Comparison of ENCODE assay signal across 24 cellular contexts in the genomic region with DNA sequence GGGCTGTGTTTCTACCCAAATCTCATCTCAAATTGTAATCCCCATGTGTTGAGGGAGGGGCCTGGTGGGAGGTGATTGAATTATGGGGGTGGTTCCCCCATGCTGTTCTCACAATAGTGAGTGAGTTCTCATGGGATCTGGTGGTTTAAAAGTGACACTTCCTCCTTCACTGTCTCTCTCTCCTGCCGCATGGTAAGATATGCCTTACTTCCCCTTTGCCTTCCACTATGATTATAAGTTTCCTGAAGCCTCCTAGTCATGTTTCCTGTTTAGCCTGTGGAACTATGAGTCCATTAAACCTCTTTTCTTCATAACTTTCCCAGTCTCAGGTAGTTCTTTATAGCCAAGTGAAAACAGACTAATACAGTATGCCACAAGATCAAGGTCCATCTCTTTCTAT.
"Had no signal": no experiment of that assay in that cellular context is flagged by ENCODE, and none has a peak within 500 bp of the region (broad histone marks: within the 10 kb centered on the region; RNA-seq: fewer than 3 reads in every experiment).

No MANE protein-coding gene starts in this region.

- H3K4me1 ChIP-seq: breast epithelium, left ventricle myocardium inferior, right lobe of liver, stomach, suprapubic skin, tibial nerve had no signal

- H3K27ac ChIP-seq: breast epithelium, dorsolateral prefrontal cortex, left ventricle myocardium inferior, neural progenitor cell, right lobe of liver, skin epidermis, stomach, suprapubic skin, tibial nerve had no signal

- ATAC-seq: effector memory CD8-positive, alpha-beta T cell; esophagus mucosa; naive thymus-derived CD8-positive, alpha-beta T cell; right lobe of liver had no signal

- H3K27me3 ChIP-seq: breast epithelium, dorsolateral prefrontal cortex, right lobe of liver, stomach, suprapubic skin, tibial nerve had no signal

- DNase-seq: activated CD4-positive, alpha-beta T cell treated with anti-CD3 and anti-CD28 coated beads for 4 hours; activated CD4-positive, alpha-beta T cell treated with anti-CD3 and anti-CD28 coated beads, Interleukin-2, amount 50 U/mL, for 48 hours; activated CD4-positive, CD25-positive, alpha-beta regulatory T cell; activated naive CD4-positive, alpha-beta T cell treated with anti-CD3 and anti-CD28 coated beads for 36 hours; activated naive CD8-positive, alpha-beta T cell treated with anti-CD3 and anti-CD28 coated beads, Interleukin-2, amount 10 ng/mL, durations not matched to agents 7 days and 5 days; activated T-cell treated with anti-CD3 and anti-CD28 coated beads, Interleukin-2, amount 50 U/mL, for 48 hours; amniotic stem cell; dorsolateral prefrontal cortex; effector memory CD8-positive, alpha-beta T cell; glutamatergic neuron; hypothalamus; left ventricle myocardium inferior; naive thymus-derived CD8-positive, alpha-beta T cell; posterior cingulate gyrus; right lobe of liver; stimulated activated CD4-positive, alpha-beta T cell treated with anti-CD3 and anti-CD28 coated beads, Interleukin-1b, Interleukin-23, amount 100 ng/mL, for 48 hours; stomach had no signal

- H3K4me3 ChIP-seq: breast epithelium, dorsolateral prefrontal cortex, left ventricle myocardium inferior, neural progenitor cell, right lobe of liver, skin epidermis, stomach, suprapubic skin, tibial nerve had no signal

- H3K27ac Mint-ChIP-seq: activated naive CD4-positive, alpha-beta T cell treated with anti-CD3 and anti-CD28 coated beads for 36 hours; activated naive CD8-positive, alpha-beta T cell treated with anti-CD3 and anti-CD28 coated beads, Interleukin-2, amount 10 ng/mL, durations not matched to agents 7 days and 5 days; effector memory CD8-positive, alpha-beta T cell; naive thymus-derived CD8-positive, alpha-beta T cell; neural progenitor cell had no signal

- H3K9me3 ChIP-seq: suprapubic skin had no signal

- H3K4me1 Mint-ChIP-seq: activated naive CD8-positive, alpha-beta T cell treated with anti-CD3 and anti-CD28 coated beads, Interleukin-2, amount 10 ng/mL, durations not matched to agents 7 days and 5 days; central memory CD8-positive, alpha-beta T cell; naive thymus-derived CD8-positive, alpha-beta T cell had no signal

- H3K36me3 ChIP-seq: breast epithelium, left ventricle myocardium inferior, neural progenitor cell, right lobe of liver, stomach, suprapubic skin, tibial nerve had no signal

- H3K4me3 Mint-ChIP-seq: activated naive CD4-positive, alpha-beta T cell treated with anti-CD3 and anti-CD28 coated beads for 36 hours; activated naive CD8-positive, alpha-beta T cell treated with anti-CD3 and anti-CD28 coated beads, Interleukin-2, amount 10 ng/mL, durations not matched to agents 7 days and 5 days; central memory CD8-positive, alpha-beta T cell; effector memory CD8-positive, alpha-beta T cell; naive thymus-derived CD8-positive, alpha-beta T cell; neural progenitor cell had no signal
